Comparison of ENCODE assay signal across 6 cellular contexts in genomic region chr19:7916137-7916907, GRCh38. TPM values are rescaled to one million over a fixed set of nuclear protein-coding genes. Genes with fewer than 3 reads are reported as not detected.
DNase-seq lines count a peak whose midpoint lies in the region; TF ChIP-seq lines count a peak whose summit lies in the region.

No MANE protein-coding gene starts in this region.

- H3K79me2 ChIP-seq in hepatocyte: no peaks in the 10 kb centered on the region

- H3K27me3 ChIP-seq in HUES6 (ENCODE audit: control insufficient read depth, insufficient read depth, low read length): peaks cover 48% of the 10 kb centered on the region
- H3K27me3 ChIP-seq in hepatocyte: peaks cover 35% of the 10 kb centered on the region

- no peaks in the 10 kb centered on the region for H4K20me1 ChIP-seq in hepatocyte (ENCODE audit: insufficient read depth, poor library complexity, severe bottlenecking)

- H3K27ac Mint-ChIP-seq in type B pancreatic cell: no peak overlapping the region

- peak; percentile 58 for DNase-seq in activated CD4-positive, CD25-positive, alpha-beta regulatory T cell treated with anti-CD3 and anti-CD28 coated beads, Interleukin-2, amount 50 U/mL, for 72 hours
- peak; percentile 67 for DNase-seq in hepatocyte (ENCODE audit: low spot score)
- DNase-seq in type B pancreatic cell (ENCODE audit: extremely low spot score, unreplicated experiment): no peak
- no peak for DNase-seq in middle frontal gyrus (ENCODE audit: extremely low spot score, low spot score)
- no peak for DNase-seq in A172 (ENCODE audit: low spot score)

- no peaks in the 10 kb centered on the region for H3K9me3 Mint-ChIP-seq in type B pancreatic cell

- 4% methylated on average over 31 of the region's 90 CpGs for WGBS in hepatocyte (ENCODE audit: low lambda C conversion rate, missing lambda C conversion rate)

- H3K9ac ChIP-seq in HUES6 (ENCODE audit: low read length): no peak overlapping the region

- H3K4me3 Mint-ChIP-seq in type B pancreatic cell: peak overlapping the region; percentile 65

- H3K4me1 Mint-ChIP-seq in type B pancreatic cell (ENCODE audit: unreplicated experiment): peaks cover 12% of the 10 kb centered on the region

- H3K36me3 ChIP-seq in HUES6 (ENCODE audit: control insufficient read depth, insufficient read depth, low read length) (peaks cover 12% of the 10 kb centered on the region), hepatocyte (replicated peaks; ENCODE audit: insufficient read depth, low read depth) (no peaks in the 10 kb centered on the region)

- TF ChIP-seq CTCF in hepatocyte (IDR thresholded peaks at IDR 0.05; ENCODE audit: poor library complexity) (no peak), type B pancreatic cell (conservative IDR thresholded peaks at IDR 0.05) (peak; percentile 11)

- H2AFZ ChIP-seq in hepatocyte: peak overlapping the region; percentile 63

- H3K27ac ChIP-seq in HUES6 (ENCODE audit: low read depth, low read length) (no peak overlapping the region), hepatocyte (no peak overlapping the region)

- H3K27me3 Mint-ChIP-seq in type B pancreatic cell: peaks cover 42% of the 10 kb centered on the region

- H3K9me3 ChIP-seq in HUES6 (ENCODE audit: control insufficient read depth, insufficient read depth, low read depth, low read length) (no peaks in the 10 kb centered on the region), hepatocyte (ENCODE audit: low read depth) (no peaks in the 10 kb centered on the region)

- H3K9me2 ChIP-seq in hepatocyte (replicated peaks; ENCODE audit: insufficient read depth): no peaks in the 10 kb centered on the region

- H3K4me1 ChIP-seq in HUES6 (ENCODE audit: control insufficient read depth, insufficient read depth, low read length) (peaks cover 15% of the 10 kb centered on the region; the same call in 1 of the 2 replicates), hepatocyte (ENCODE audit: insufficient read depth) (peaks cover 31% of the 10 kb centered on the region)

- peak overlapping the region; percentile 95 for H3K4me2 ChIP-seq in hepatocyte

- H3K36me3 Mint-ChIP-seq in type B pancreatic cell: peaks cover 4% of the 10 kb centered on the region

- peak overlapping the region; percentile 65 for H3K4me3 ChIP-seq in HUES6 (ENCODE audit: low read depth, low read length)
- peak overlapping the region; percentile 33 for H3K4me3 ChIP-seq in hepatocyte

RNA-seq across cellular contexts. Expression of gene TGFBR3L, which starts 1.7 kb away (rescaled TPM):
- 0.52 TPM in 1 of 2 replicates, not detected in the other for total RNA-seq in hepatocyte
- polyA plus RNA-seq in hepatocyte: 3.3 and 8.5 TPM in 2 replicates
- 1.1 and 2.4 TPM in 2 replicates for total RNA-seq in type B pancreatic cell (ENCODE audit: low replicate concordance)
- total RNA-seq in A172 (2014; rRNA removed; shearing (Covaris generic)): 0.34 TPM in 1 of 2 replicates, not detected in the other

RNA-seq across cellular contexts. Expression of gene SNAPC2, which starts 3.8 kb away (rescaled TPM):
- total RNA-seq in hepatocyte: 6.5 and 11.8 TPM in 2 replicates
- 17.5 and 21.0 TPM in 2 replicates for polyA plus RNA-seq in hepatocyte
- 13.7 and 15.0 TPM in 2 replicates for total RNA-seq in type B pancreatic cell (ENCODE audit: low replicate concordance)
- total RNA-seq in A172 (2014; rRNA removed; shearing (Covaris generic)): 30.6 and 44.5 TPM in 2 replicates

RNA-seq across cellular contexts. Expression of gene CTXN1, which starts 9.6 kb away (rescaled TPM):
- 4.3 and 5.2 TPM in 2 replicates for total RNA-seq in hepatocyte
- polyA plus RNA-seq in hepatocyte: 13.5 and 14.5 TPM in 2 replicates
- total RNA-seq in type B pancreatic cell (ENCODE audit: low replicate concordance): 50.0 and 57.8 TPM in 2 replicates
- 24.3 and 37.0 TPM in 2 replicates for total RNA-seq in A172 (2014; rRNA removed; shearing (Covaris generic))

RNA-seq across cellular contexts. Expression of gene MAP2K7, which starts 12.6 kb away (rescaled TPM):
- 13.6 and 13.8 TPM in 2 replicates for total RNA-seq in hepatocyte
- 11.8 and 12.8 TPM in 2 replicates for polyA plus RNA-seq in hepatocyte
- total RNA-seq in type B pancreatic cell (ENCODE audit: low replicate concordance): 38.2 and 42.2 TPM in 2 replicates
- total RNA-seq in A172 (2014; rRNA removed; shearing (Covaris generic)): 7.1 and 12.7 TPM in 2 replicates

RNA-seq across cellular contexts. Expression of gene TIMM44, which starts 27.1 kb away (rescaled TPM):
- 52.0 and 61.7 TPM in 2 replicates for total RNA-seq in hepatocyte
- 40.7 and 54.9 TPM in 2 replicates for polyA plus RNA-seq in hepatocyte
- total RNA-seq in type B pancreatic cell (ENCODE audit: low replicate concordance): 73.7 and 80.4 TPM in 2 replicates
- total RNA-seq in A172 (2014; rRNA removed; shearing (Covaris generic)): 82.0 and 92.0 TPM in 2 replicates

Comparison
In these comparisons a context has a peak if more than half of its experiments do, and no peak if none do; other contexts are left out.
1. DNase-seq: peak in activated CD4-positive, CD25-positive, alpha-beta regulatory T cell treated with anti-CD3 and anti-CD28 coated beads, Interleukin-2, amount 50 U/mL, for 72 hours (single experiment) and hepatocyte (single experiment); none in type B pancreatic cell (single experiment), middle frontal gyrus (single experiment) and A172 (single experiment).